In the genomic region with DNA sequence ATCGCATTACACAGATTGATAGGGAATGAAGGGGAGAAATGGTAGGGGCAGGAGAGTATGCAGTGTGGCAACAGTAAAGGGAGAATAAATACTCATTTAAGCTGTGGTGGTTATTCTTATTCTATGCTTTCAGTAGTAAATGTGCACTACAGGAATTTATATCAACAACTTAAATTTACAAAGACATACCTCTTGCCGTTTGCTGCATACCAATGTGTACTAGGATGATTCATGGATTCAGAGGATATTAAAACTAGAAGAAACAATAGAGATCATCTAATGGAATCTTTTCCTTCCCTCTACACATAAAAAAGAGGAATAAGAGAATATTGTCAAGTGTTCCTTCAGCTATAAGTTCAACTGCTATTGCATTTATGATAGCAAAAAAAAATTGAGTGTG, we compare ENCODE assay signal across 1 cellular context.
TF ChIP-seq lines count a peak whose summit lies in the region.

No MANE protein-coding gene starts in this region.

TF ChIP-seq in GM23338, 12 proteins besides CTCF, POLR2A, EP300 and RAD21 (continued from another document):
- TF ChIP-seq, protein P1, sequence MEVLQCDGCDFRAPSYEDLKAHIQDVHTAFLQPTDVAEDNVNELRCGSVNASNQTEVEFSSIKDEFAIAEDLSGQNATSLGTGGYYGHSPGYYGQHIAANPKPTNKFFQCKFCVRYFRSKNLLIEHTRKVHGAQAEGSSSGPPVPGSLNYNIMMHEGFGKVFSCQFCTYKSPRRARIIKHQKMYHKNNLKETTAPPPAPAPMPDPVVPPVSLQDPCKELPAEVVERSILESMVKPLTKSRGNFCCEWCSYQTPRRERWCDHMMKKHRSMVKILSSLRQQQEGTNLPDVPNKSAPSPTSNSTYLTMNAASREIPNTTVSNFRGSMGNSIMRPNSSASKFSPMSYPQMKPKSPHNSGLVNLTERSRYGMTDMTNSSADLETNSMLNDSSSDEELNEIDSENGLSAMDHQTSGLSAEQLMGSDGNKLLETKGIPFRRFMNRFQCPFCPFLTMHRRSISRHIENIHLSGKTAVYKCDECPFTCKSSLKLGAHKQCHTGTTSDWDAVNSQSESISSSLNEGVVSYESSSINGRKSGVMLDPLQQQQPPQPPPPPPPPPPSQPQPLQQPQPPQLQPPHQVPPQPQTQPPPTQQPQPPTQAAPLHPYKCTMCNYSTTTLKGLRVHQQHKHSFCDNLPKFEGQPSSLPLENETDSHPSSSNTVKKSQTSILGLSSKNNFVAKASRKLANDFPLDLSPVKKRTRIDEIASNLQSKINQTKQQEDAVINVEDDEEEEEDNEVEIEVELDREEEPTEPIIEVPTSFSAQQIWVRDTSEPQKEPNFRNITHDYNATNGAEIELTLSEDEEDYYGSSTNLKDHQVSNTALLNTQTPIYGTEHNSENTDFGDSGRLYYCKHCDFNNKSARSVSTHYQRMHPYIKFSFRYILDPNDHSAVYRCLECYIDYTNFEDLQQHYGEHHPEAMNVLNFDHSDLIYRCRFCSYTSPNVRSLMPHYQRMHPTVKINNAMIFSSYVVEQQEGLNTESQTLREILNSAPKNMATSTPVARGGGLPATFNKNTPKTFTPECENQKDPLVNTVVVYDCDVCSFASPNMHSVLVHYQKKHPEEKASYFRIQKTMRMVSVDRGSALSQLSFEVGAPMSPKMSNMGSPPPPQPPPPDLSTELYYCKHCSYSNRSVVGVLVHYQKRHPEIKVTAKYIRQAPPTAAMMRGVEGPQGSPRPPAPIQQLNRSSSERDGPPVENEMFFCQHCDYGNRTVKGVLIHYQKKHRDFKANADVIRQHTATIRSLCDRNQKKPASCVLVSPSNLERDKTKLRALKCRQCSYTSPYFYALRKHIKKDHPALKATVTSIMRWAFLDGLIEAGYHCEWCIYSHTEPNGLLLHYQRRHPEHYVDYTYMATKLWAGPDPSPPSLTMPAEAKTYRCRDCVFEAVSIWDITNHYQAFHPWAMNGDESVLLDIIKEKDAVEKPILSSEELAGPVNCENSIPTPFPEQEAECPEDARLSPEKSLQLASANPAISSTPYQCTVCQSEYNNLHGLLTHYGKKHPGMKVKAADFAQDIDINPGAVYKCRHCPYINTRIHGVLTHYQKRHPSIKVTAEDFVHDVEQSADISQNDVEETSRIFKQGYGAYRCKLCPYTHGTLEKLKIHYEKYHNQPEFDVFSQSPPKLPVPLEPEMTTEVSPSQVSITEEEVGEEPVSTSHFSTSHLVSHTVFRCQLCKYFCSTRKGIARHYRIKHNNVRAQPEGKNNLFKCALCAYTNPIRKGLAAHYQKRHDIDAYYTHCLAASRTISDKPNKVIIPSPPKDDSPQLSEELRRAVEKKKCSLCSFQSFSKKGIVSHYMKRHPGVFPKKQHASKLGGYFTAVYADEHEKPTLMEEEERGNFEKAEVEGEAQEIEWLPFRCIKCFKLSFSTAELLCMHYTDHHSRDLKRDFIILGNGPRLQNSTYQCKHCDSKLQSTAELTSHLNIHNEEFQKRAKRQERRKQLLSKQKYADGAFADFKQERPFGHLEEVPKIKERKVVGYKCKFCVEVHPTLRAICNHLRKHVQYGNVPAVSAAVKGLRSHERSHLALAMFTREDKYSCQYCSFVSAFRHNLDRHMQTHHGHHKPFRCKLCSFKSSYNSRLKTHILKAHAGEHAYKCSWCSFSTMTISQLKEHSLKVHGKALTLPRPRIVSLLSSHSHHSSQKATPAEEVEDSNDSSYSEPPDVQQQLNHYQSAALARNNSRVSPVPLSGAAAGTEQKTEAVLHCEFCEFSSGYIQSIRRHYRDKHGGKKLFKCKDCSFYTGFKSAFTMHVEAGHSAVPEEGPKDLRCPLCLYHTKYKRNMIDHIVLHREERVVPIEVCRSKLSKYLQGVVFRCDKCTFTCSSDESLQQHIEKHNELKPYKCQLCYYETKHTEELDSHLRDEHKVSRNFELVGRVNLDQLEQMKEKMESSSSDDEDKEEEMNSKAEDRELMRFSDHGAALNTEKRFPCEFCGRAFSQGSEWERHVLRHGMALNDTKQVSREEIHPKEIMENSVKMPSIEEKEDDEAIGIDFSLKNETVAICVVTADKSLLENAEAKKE (CRISPR knock-in tag; IDR thresholded peaks at IDR 0.05): no peak
- TF ChIP-seq ZNF331 (CRISPR knock-in tag; IDR thresholded peaks at IDR 0.05; ENCODE audit: low read depth): no peak
- no peak for TF ChIP-seq JUNB (IDR thresholded peaks at IDR 0.05; ENCODE audit: unreplicated experiment)
- no peak for TF ChIP-seq ZNF114 (CRISPR knock-in tag; IDR thresholded peaks at IDR 0.05)
- no peak for TF ChIP-seq CREB1 (CRISPR knock-in tag; IDR thresholded peaks at IDR 0.05; ENCODE audit: low read depth)
- no peak for TF ChIP-seq EZH2 (IDR thresholded peaks at IDR 0.05; ENCODE audit: low read depth, unreplicated experiment)
